In genomic region chr7:7035851-7036250, GRCh38 we compare ENCODE assay signal across 37 cellular contexts.
"Had no signal": no experiment of that assay in that cellular context is flagged by ENCODE, and none has a peak within 500 bp of the region (broad histone marks: within the 10 kb centered on the region; RNA-seq: fewer than 3 reads in every experiment).

No MANE protein-coding gene starts in this region.

- H3K4me3 Mint-ChIP-seq: activated naive CD4-positive, alpha-beta T cell treated with anti-CD3 and anti-CD28 coated beads for 36 hours; activated naive CD4-positive, alpha-beta T cell treated with anti-CD3 and anti-CD28 coated beads, Interleukin-2, amount 10 ng/mL, durations not matched to agents 7 days and 5 days; activated naive CD4-positive, alpha-beta T cell treated with anti-CD3 and anti-CD28 coated beads, Interleukin-2, amount 50 U/mL, for 24 hours; activated naive CD8-positive, alpha-beta T cell; activated naive CD8-positive, alpha-beta T cell treated with anti-CD3 and anti-CD28 coated beads for 36 hours; activated naive CD8-positive, alpha-beta T cell treated with anti-CD3 and anti-CD28 coated beads, Interleukin-2, amount 10 ng/mL, durations not matched to agents 7 days and 5 days; activated naive CD8-positive, alpha-beta T cell treated with anti-CD3 and anti-CD28 coated beads, Interleukin-2, amount 50 U/mL, for 24 hours; activated T-cell treated with anti-CD3 and anti-CD28 coated beads, Interleukin-2, amount 50 U/mL, for 24 hours; activated T-cell treated with anti-CD3 and anti-CD28 coated beads, Interleukin-2, amount 50 U/mL, for 4 hours; activated T-cell treated with anti-CD3 and anti-CD28 coated beads, Interleukin-2, amount 50 U/mL, for 72 hours; activated T-helper 1 cell treated with anti-CD3 and anti-CD28 coated beads, Interleukin-12 subunit alpha, Interleukin-12 subunit beta, Interleukin-2, Interleukin-4 antibody, amounts not matched to agents 30 ng/mL and 10 ng/mL and 1 ng/mL, durations not matched to agents 14 hours and 24 hours and 36 hours; activated T-helper 17 cell treated with anti-CD3 and anti-CD28 coated beads, Interleukin-2, amount 50 U/mL, for 72 hours; brain; central memory CD8-positive, alpha-beta T cell had no signal

- H3K27ac Mint-ChIP-seq: activated naive CD4-positive, alpha-beta T cell treated with anti-CD3 and anti-CD28 coated beads for 36 hours; activated naive CD4-positive, alpha-beta T cell treated with anti-CD3 and anti-CD28 coated beads, Interleukin-2, amount 10 ng/mL, durations not matched to agents 7 days and 5 days; activated naive CD4-positive, alpha-beta T cell treated with anti-CD3 and anti-CD28 coated beads, Interleukin-2, amount 50 U/mL, for 24 hours; activated naive CD4-positive, alpha-beta T cell treated with anti-CD3 and anti-CD28 coated beads, Interleukin-2, amount 50 U/mL, for 72 hours; activated naive CD8-positive, alpha-beta T cell; activated naive CD8-positive, alpha-beta T cell treated with anti-CD3 and anti-CD28 coated beads for 36 hours; activated naive CD8-positive, alpha-beta T cell treated with anti-CD3 and anti-CD28 coated beads, Interleukin-2, amount 10 ng/mL, durations not matched to agents 7 days and 5 days; activated naive CD8-positive, alpha-beta T cell treated with anti-CD3 and anti-CD28 coated beads, Interleukin-2, amount 50 U/mL, for 24 hours; activated T-cell treated with anti-CD3 and anti-CD28 coated beads, Interleukin-2, amount 50 U/mL, for 24 hours; activated T-cell treated with anti-CD3 and anti-CD28 coated beads, Interleukin-2, amount 50 U/mL, for 72 hours; activated T-helper 1 cell treated with anti-CD3 and anti-CD28 coated beads, Interleukin-12 subunit alpha, Interleukin-12 subunit beta, Interleukin-2, Interleukin-4 antibody, amounts not matched to agents 30 ng/mL and 10 ng/mL and 1 ng/mL, durations not matched to agents 14 hours and 24 hours and 36 hours; activated T-helper 17 cell treated with anti-CD3 and anti-CD28 coated beads, Interleukin-2, amount 50 U/mL, for 72 hours; activated T-helper 2 cell treated with anti-CD3 and anti-CD28 coated beads, Interferon-gamma antibody, Interleukin-2, Interleukin-4, amounts not matched to agents 10 μg/mL and 5 μg/mL and 100 μg/mL, durations not matched to agents 14 hours and 24 hours and 36 hours; brain had no signal

- H3K4me1 ChIP-seq: adrenal gland, ascending aorta, body of pancreas, breast epithelium had no signal

- H3K36me3 Mint-ChIP-seq: activated naive CD4-positive, alpha-beta T cell treated with anti-CD3 and anti-CD28 coated beads, Interleukin-2, amount 10 ng/mL, durations not matched to agents 7 days and 5 days; activated naive CD4-positive, alpha-beta T cell treated with anti-CD3 and anti-CD28 coated beads, Interleukin-2, amount 50 U/mL, for 24 hours; activated naive CD4-positive, alpha-beta T cell treated with anti-CD3 and anti-CD28 coated beads, Interleukin-2, amount 50 U/mL, for 72 hours; activated naive CD8-positive, alpha-beta T cell treated with anti-CD3 and anti-CD28 coated beads for 36 hours; activated naive CD8-positive, alpha-beta T cell treated with anti-CD3 and anti-CD28 coated beads, Interleukin-2, amount 10 ng/mL, durations not matched to agents 7 days and 5 days; brain had no signal

- H3K9me3 Mint-ChIP-seq: activated naive CD4-positive, alpha-beta T cell treated with anti-CD3 and anti-CD28 coated beads for 36 hours; activated naive CD4-positive, alpha-beta T cell treated with anti-CD3 and anti-CD28 coated beads, Interleukin-2, amount 10 ng/mL, durations not matched to agents 7 days and 5 days; activated naive CD4-positive, alpha-beta T cell treated with anti-CD3 and anti-CD28 coated beads, Interleukin-2, amount 50 U/mL, for 24 hours; activated naive CD8-positive, alpha-beta T cell treated with anti-CD3 and anti-CD28 coated beads for 36 hours; activated naive CD8-positive, alpha-beta T cell treated with anti-CD3 and anti-CD28 coated beads, Interleukin-2, amount 50 U/mL, for 24 hours; activated T-cell treated with anti-CD3 and anti-CD28 coated beads, Interleukin-2, amount 50 U/mL, for 24 hours; activated T-cell treated with anti-CD3 and anti-CD28 coated beads, Interleukin-2, amount 50 U/mL, for 4 hours; activated T-helper 1 cell treated with anti-CD3 and anti-CD28 coated beads, Interleukin-12 subunit alpha, Interleukin-12 subunit beta, Interleukin-2, Interleukin-4 antibody, amounts not matched to agents 30 ng/mL and 10 ng/mL and 1 ng/mL, durations not matched to agents 14 hours and 24 hours and 36 hours; activated T-helper 17 cell treated with anti-CD3 and anti-CD28 coated beads, Interleukin-2, amount 50 U/mL, for 72 hours; activated T-helper 2 cell treated with anti-CD3 and anti-CD28 coated beads, Interferon-gamma antibody, Interleukin-2, Interleukin-4, amounts not matched to agents 10 μg/mL and 5 μg/mL and 100 μg/mL, durations not matched to agents 14 hours and 24 hours and 36 hours; brain; central memory CD8-positive, alpha-beta T cell had no signal

- H3K36me3 ChIP-seq: adrenal gland, ascending aorta, brain microvascular endothelial cell, breast epithelium, cardiac muscle cell had no signal

- DNase-seq: activated effector memory CD4-positive, alpha-beta T cell treated with anti-CD3 and anti-CD28 coated beads, Interleukin-2, amount 50 U/mL, for 16 hours; activated effector memory CD4-positive, alpha-beta T cell treated with Interleukin-2 at 50 U/mL for 16 hours; activated gamma-delta T cell; activated gamma-delta T cell treated with Interleukin-2 at 50 U/mL for 16 hours; activated naive CD4-positive, alpha-beta T cell; activated naive CD4-positive, alpha-beta T cell treated with anti-CD3 and anti-CD28 coated beads for 36 hours; activated naive CD4-positive, alpha-beta T cell treated with anti-CD3 and anti-CD28 coated beads, Interleukin-2, amount 10 ng/mL, durations not matched to agents 7 days and 5 days; activated naive CD4-positive, alpha-beta T cell treated with anti-CD3 and anti-CD28 coated beads, Interleukin-2, amount 50 U/mL, for 16 hours; activated naive CD4-positive, alpha-beta T cell treated with Interleukin-2 at 50 U/mL for 16 hours; activated naive CD8-positive, alpha-beta T cell treated with anti-CD3 and anti-CD28 coated beads for 36 hours; activated naive CD8-positive, alpha-beta T cell treated with anti-CD3 and anti-CD28 coated beads, Interleukin-2, amount 10 ng/mL, durations not matched to agents 7 days and 5 days; activated naive CD8-positive, alpha-beta T cell treated with anti-CD3 and anti-CD28 coated beads, Interleukin-2, amount 50 U/mL, for 24 hours; activated T-cell treated with anti-CD3 and anti-CD28 coated beads, Interleukin-2, amount 50 U/mL, for 1 hour; activated T-cell treated with anti-CD3 and anti-CD28 coated beads, Interleukin-2, amount 50 U/mL, for 24 hours; activated T-cell treated with anti-CD3 and anti-CD28 coated beads, Interleukin-2, amount 50 U/mL, for 4 hours; activated T-cell treated with anti-CD3 and anti-CD28 coated beads, Interleukin-2, amount 50 U/mL, for 48 hours; activated T-cell treated with anti-CD3 and anti-CD28 coated beads, Interleukin-2, amount 50 U/mL, for 72 hours; adrenal gland; amniotic stem cell; amygdala; anterior cingulate cortex; aorta; body of pancreas; brain microvascular endothelial cell; central memory CD4-positive, alpha-beta T cell; cerebellar nuclear complex had no signal

- H3K4me1 Mint-ChIP-seq: activated naive CD4-positive, alpha-beta T cell treated with anti-CD3 and anti-CD28 coated beads, Interleukin-2, amount 10 ng/mL, durations not matched to agents 7 days and 5 days; activated naive CD4-positive, alpha-beta T cell treated with anti-CD3 and anti-CD28 coated beads, Interleukin-2, amount 50 U/mL, for 24 hours; activated naive CD8-positive, alpha-beta T cell treated with anti-CD3 and anti-CD28 coated beads for 36 hours; activated naive CD8-positive, alpha-beta T cell treated with anti-CD3 and anti-CD28 coated beads, Interleukin-2, amount 10 ng/mL, durations not matched to agents 7 days and 5 days; activated naive CD8-positive, alpha-beta T cell treated with anti-CD3 and anti-CD28 coated beads, Interleukin-2, amount 50 U/mL, for 24 hours; activated T-helper 17 cell treated with anti-CD3 and anti-CD28 coated beads, Interleukin-2, amount 50 U/mL, for 72 hours; brain; central memory CD8-positive, alpha-beta T cell had no signal

- H3K27ac ChIP-seq: adrenal gland, ascending aorta, body of pancreas, brain microvascular endothelial cell, breast epithelium, cardiac muscle cell had no signal

- H3K27me3 ChIP-seq: adrenal gland, ascending aorta, body of pancreas, brain microvascular endothelial cell, breast epithelium, cardiac muscle cell had no signal

- H3K4me3 ChIP-seq: adrenal gland, ascending aorta, body of pancreas, breast epithelium, cardiac muscle cell had no signal

- H3K9me3 ChIP-seq: adrenal gland, ascending aorta, body of pancreas, breast epithelium had no signal
